8 cellular contexts compared by ENCODE assay signal in genomic region chr11:75274716-75275115, GRCh38. TPM values are rescaled to one million over a fixed set of nuclear protein-coding genes. Genes with fewer than 3 reads are reported as not detected.
DNase-seq lines count a peak whose midpoint lies in the region; ATAC-seq and TF ChIP-seq lines count a peak whose summit lies in the region.
"Not testable (repeated sequence)": the region's sequence is repeated elsewhere in the genome, so short reads cannot be mapped to it uniquely, and the experiment has no call there.
"Had no signal": no experiment of that assay in that cellular context is flagged by ENCODE, and none has a peak within 500 bp of the region (broad histone marks: within the 10 kb centered on the region; RNA-seq: fewer than 3 reads in every experiment).

No MANE protein-coding gene starts in this region.

- TF ChIP-seq CTCF in CD8-positive, alpha-beta T cell (IDR thresholded peaks at IDR 0.05); heart left ventricle (IDR thresholded peaks at IDR 0.05); stomach (IDR thresholded peaks at IDR 0.05): not testable (repeated sequence)

- DNase-seq in CD8-positive, alpha-beta T cell, result peak in 1 of 7 experiments; percentile 47
- not testable (repeated sequence) for DNase-seq in T-helper 2 cell treated with Interferon-gamma antibody and Interleukin-4, amounts not matched to agents 5 μg/mL and 100 μg/mL, for 36 hours (ENCODE audit: low spot score); activated naive CD8-positive, alpha-beta T cell treated with anti-CD3 and anti-CD28 coated beads for 36 hours; naive thymus-derived CD8-positive, alpha-beta T cell
- peak; percentile 25 for DNase-seq in activated CD8-positive, alpha-beta memory T cell treated with anti-CD3 and anti-CD28 coated beads, Interleukin-2, amount 50 U/mL, for 48 hours
- DNase-seq in heart left ventricle, result peak in 3 of 5 donors; percentile 0 to 27 (median 2)
- peak; percentile 0 for DNase-seq in stomach

- H3K4me1 ChIP-seq in CD8-positive, alpha-beta T cell (ENCODE audit: insufficient read depth, low read length), result peaks cover 86% of the 10 kb centered on the region
- H3K4me1 ChIP-seq in heart left ventricle (peaks cover 0 to 25% (median 2%) of the 10 kb centered on the region in 12 donors), stomach (peaks cover 0 to 27% (median 12%) of the 10 kb centered on the region in 4 donors)

- H3K27ac ChIP-seq in CD8-positive, alpha-beta T cell (ENCODE audit: low read depth, low read length), result peak overlapping the region; percentile 11
- H3K27ac ChIP-seq in heart left ventricle (peak overlapping the region in 2 of 12 donors; percentile 17 to 87), stomach (peak overlapping the region in 3 of 5 donors; percentile 52 to 67 (median 62))

- peak overlapping the region; percentile 98 for H3K27ac Mint-ChIP-seq in CD8-positive, alpha-beta T cell
- peak overlapping the region; percentile 42 for H3K27ac Mint-ChIP-seq in T-helper 2 cell treated with Interferon-gamma antibody and Interleukin-4, amounts not matched to agents 5 μg/mL and 100 μg/mL, for 36 hours
- peak overlapping the region; percentile 25 for H3K27ac Mint-ChIP-seq in activated naive CD8-positive, alpha-beta T cell treated with anti-CD3 and anti-CD28 coated beads for 36 hours
- peak overlapping the region; percentile 93 to 98 (median 96) for H3K27ac Mint-ChIP-seq in naive thymus-derived CD8-positive, alpha-beta T cell

- 94 to 99% (median 97%) methylated on average over 3 of the region's 3 CpGs for WGBS in heart left ventricle, 4 donors
- 85 to 96% (median 92%) methylated on average over 3 of the region's 3 CpGs for WGBS in stomach, 5 donors

- not testable (repeated sequence) for ATAC-seq in CD8-positive, alpha-beta T cell; heart left ventricle; naive thymus-derived CD8-positive, alpha-beta T cell

- TF ChIP-seq POLR2A in heart left ventricle (IDR thresholded peaks at IDR 0.05); stomach (IDR thresholded peaks at IDR 0.05): not testable (repeated sequence)

- not testable (repeated sequence) for H3K36me3 ChIP-seq in CD8-positive, alpha-beta T cell (ENCODE audit: insufficient read depth, low read length)
- H3K36me3 ChIP-seq in heart left ventricle (peaks cover 0 to 97% (median 80%) of the 10 kb centered on the region in 9 donors), stomach (peaks cover 55 to 100% (median 100%) of the 10 kb centered on the region in 4 donors)

- not testable (repeated sequence) for H3K4me3 Mint-ChIP-seq in CD8-positive, alpha-beta T cell; T-helper 2 cell treated with Interferon-gamma antibody and Interleukin-4, amounts not matched to agents 5 μg/mL and 100 μg/mL, for 36 hours; activated naive CD8-positive, alpha-beta T cell treated with anti-CD3 and anti-CD28 coated beads for 36 hours
- peak overlapping the region in 1 of 10 donors; percentile 56 for H3K4me3 Mint-ChIP-seq in naive thymus-derived CD8-positive, alpha-beta T cell

- POLR2A ChIA-PET in CD8-positive, alpha-beta T cell (lab: Charles Lee), result interaction anchor here (1.5 to 3.9 kb wide), 4 partner anchors 12 to 133 kb away, joined by 4 to 31 read pairs (median 19); partner anchors contain the start of gene TPBGL
- POLR2A ChIA-PET in naive thymus-derived CD8-positive, alpha-beta T cell (lab: Charles Lee), result interaction anchor here (0.7 to 12.3 kb wide), 11 partner anchors 12 to 132 kb away, joined by 3 to 146 read pairs (median 20); partner anchors contain the start of genes ARRB1, RPS3 and TPBGL

- CTCF ChIA-PET in CD8-positive, alpha-beta T cell (lab: Charles Lee), result interaction anchor here (0.6 to 17.5 kb wide), 10 partner anchors 11 to 257 kb away, joined by 3 to 650 read pairs (median 8); partner anchors contain the start of genes ARRB1, RPS3 and TPBGL

- not testable (repeated sequence) for TF ChIP-seq EP300 in stomach (IDR thresholded peaks at IDR 0.05)

- H3K4me1 Mint-ChIP-seq in CD8-positive, alpha-beta T cell (ENCODE audit: low read depth), result peaks cover 72% of the 10 kb centered on the region
- peaks cover 16% of the 10 kb centered on the region for H3K4me1 Mint-ChIP-seq in T-helper 2 cell treated with Interferon-gamma antibody and Interleukin-4, amounts not matched to agents 5 μg/mL and 100 μg/mL, for 36 hours (ENCODE audit: low read depth)
- peaks cover 44% of the 10 kb centered on the region for H3K4me1 Mint-ChIP-seq in activated naive CD8-positive, alpha-beta T cell treated with anti-CD3 and anti-CD28 coated beads for 36 hours
- H3K4me1 Mint-ChIP-seq in naive thymus-derived CD8-positive, alpha-beta T cell, result peaks cover 42 to 79% (median 73%) of the 10 kb centered on the region in 4 donors

- intact Hi-C loops in CD8-positive, alpha-beta T cell (cut with DNase I, micrococcal nuclease), result loop anchor here in 1 of 2 experiments (1.0 to 5.0 kb wide), 2 partner anchors 73 to 110 kb away; no protein-coding TSS in a partner anchor
- intact Hi-C loops in heart left ventricle (cut with DNase I); stomach (cut with DNase I; ENCODE audit: low total_unique reads): not testable (repeated sequence)

- not testable (repeated sequence) for H3K4me3 ChIP-seq in CD8-positive, alpha-beta T cell (ENCODE audit: low read depth, low read length); heart left ventricle; stomach

- not testable (repeated sequence) for H3K9me3 Mint-ChIP-seq in CD8-positive, alpha-beta T cell; T-helper 2 cell treated with Interferon-gamma antibody and Interleukin-4, amounts not matched to agents 5 μg/mL and 100 μg/mL, for 36 hours; activated naive CD8-positive, alpha-beta T cell treated with anti-CD3 and anti-CD28 coated beads for 36 hours; naive thymus-derived CD8-positive, alpha-beta T cell

- H3K27me3 Mint-ChIP-seq in CD8-positive, alpha-beta T cell (ENCODE audit: low read depth); T-helper 2 cell treated with Interferon-gamma antibody and Interleukin-4, amounts not matched to agents 5 μg/mL and 100 μg/mL, for 36 hours (ENCODE audit: low read depth); activated naive CD8-positive, alpha-beta T cell treated with anti-CD3 and anti-CD28 coated beads for 36 hours; naive thymus-derived CD8-positive, alpha-beta T cell: not testable (repeated sequence)

- H3K9me3 ChIP-seq in CD8-positive, alpha-beta T cell (ENCODE audit: low read length); heart left ventricle; stomach: not testable (repeated sequence)

- not testable (repeated sequence) for H3K27me3 ChIP-seq in CD8-positive, alpha-beta T cell (ENCODE audit: insufficient read depth, low read length); heart left ventricle; stomach

- H3K36me3 Mint-ChIP-seq in CD8-positive, alpha-beta T cell, result peaks cover 49% of the 10 kb centered on the region
- H3K36me3 Mint-ChIP-seq in T-helper 2 cell treated with Interferon-gamma antibody and Interleukin-4, amounts not matched to agents 5 μg/mL and 100 μg/mL, for 36 hours (ENCODE audit: low read depth), result peaks cover 36% of the 10 kb centered on the region
- H3K36me3 Mint-ChIP-seq in activated naive CD8-positive, alpha-beta T cell treated with anti-CD3 and anti-CD28 coated beads for 36 hours, result peaks cover 17% of the 10 kb centered on the region
- peaks cover 0 to 37% (median 19%) of the 10 kb centered on the region in 3 donors for H3K36me3 Mint-ChIP-seq in naive thymus-derived CD8-positive, alpha-beta T cell

RNA-seq across cellular contexts. Expression of gene TPBGL, which starts 34.1 kb away (rescaled TPM):
- total RNA-seq in CD8-positive, alpha-beta T cell, result under 1 TPM; 0.31 to 0.43 TPM
- total RNA-seq in activated naive CD8-positive, alpha-beta T cell treated with anti-CD3 and anti-CD28 coated beads for 36 hours, result under 1 TPM; 0.20 to 0.45 TPM
- total RNA-seq in heart left ventricle (1 to 10 TPM in 1 of 9 donors, under 1 TPM in 4, not detected in 4; 0.08 to 1.0 (median 0.19) TPM), stomach (1 to 10 TPM in 1 of 5 donors, not detected in 4; 1.2 TPM)
- polyA plus RNA-seq in heart left ventricle (under 1 TPM in 1 of 2 donors, not detected in 1; 0.07 TPM), stomach (under 1 TPM in 1 of 3 donors, not detected in 2; 0.13 TPM)
- under 1 TPM; 0.16 TPM for total RNA-seq in naive thymus-derived CD8-positive, alpha-beta T cell
- polyA plus RNA-seq in naive thymus-derived CD8-positive, alpha-beta T cell, result under 1 TPM; 0.09 to 0.24 (median 0.12) TPM
- total RNA-seq: PC-3 had no signal

Comparison
In these comparisons a context has a peak if more than half of its experiments do, and no peak if none do; other contexts are left out.
1. H3K27ac Mint-ChIP-seq: peak in every context shown above with its lines; median percentile 98 in CD8-positive, alpha-beta T cell; 96 in naive thymus-derived CD8-positive, alpha-beta T cell; 42 in T-helper 2 cell treated with Interferon-gamma antibody and Interleukin-4, amounts not matched to agents 5 μg/mL and 100 μg/mL, for 36 hours; 25 in activated naive CD8-positive, alpha-beta T cell treated with anti-CD3 and anti-CD28 coated beads for 36 hours.